12 cellular contexts compared by ENCODE assay signal in the genomic region with DNA sequence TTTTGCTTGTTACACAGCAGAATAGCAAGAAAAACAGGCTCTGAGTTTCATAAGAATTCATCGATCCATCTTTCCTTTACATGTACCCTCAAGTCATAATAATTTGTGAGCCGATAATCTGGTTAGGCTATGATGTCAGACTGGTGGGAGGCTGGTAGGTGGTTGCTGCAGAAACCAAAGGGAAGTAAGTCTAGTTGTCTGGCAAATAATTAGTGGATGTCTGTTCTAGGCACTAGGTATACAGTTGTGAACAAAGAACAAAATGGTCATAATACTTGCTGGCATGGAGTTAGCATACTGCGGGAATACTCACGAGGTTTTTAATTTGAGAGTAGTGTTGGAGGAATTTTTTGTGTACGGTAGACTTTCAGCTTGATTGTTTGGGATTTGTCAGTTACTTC. TPM values are rescaled to one million over a fixed set of nuclear protein-coding genes. Genes with fewer than 3 reads are reported as not detected.
DNase-seq lines count a peak whose midpoint lies in the region; ATAC-seq, FAIRE-seq and TF ChIP-seq lines count a peak whose summit lies in the region.
"Had no signal": no experiment of that assay in that cellular context is flagged by ENCODE, and none has a peak within 500 bp of the region (broad histone marks: within the 10 kb centered on the region; RNA-seq: fewer than 3 reads in every experiment).

No MANE protein-coding gene starts in this region.

- no peak for ATAC-seq in activated CD8-positive, alpha-beta T cell treated with anti-CD3 and anti-CD28 coated beads, Interleukin-2, amount 10 ng/mL, durations not matched to agents 7 days and 5 days
- ATAC-seq in HG03097 (IDR thresholded peaks at IDR 0.05; ENCODE audit: low FRiP score, unreplicated experiment) = no peak
- ATAC-seq: heart right ventricle had no signal

- peak overlapping the region; percentile 2 for H3K4me3 Mint-ChIP-seq in activated CD8-positive, alpha-beta T cell treated with anti-CD3 and anti-CD28 coated beads, Interleukin-2, amount 10 ng/mL, durations not matched to agents 7 days and 5 days
- H3K4me3 Mint-ChIP-seq in glutamatergic neuron (ENCODE audit: unreplicated experiment) = peak overlapping the region; percentile 12

- POLR2A ChIA-PET in activated CD8-positive, alpha-beta T cell treated with anti-CD3 and anti-CD28 coated beads, Interleukin-2, amount 10 ng/mL, durations not matched to agents 7 days and 5 days (lab: Charles Lee) = interaction anchor here (0.6 to 0.7 kb wide), 2 partner anchors 66 to 147 kb away, joined by 3 read pairs; a partner anchor contains a TSS

- H3K27me3 Mint-ChIP-seq in activated CD8-positive, alpha-beta T cell treated with anti-CD3 and anti-CD28 coated beads, Interleukin-2, amount 10 ng/mL, durations not matched to agents 7 days and 5 days (ENCODE audit: low read depth) = no peaks in the 10 kb centered on the region
- peaks cover 3% of the 10 kb centered on the region for H3K27me3 Mint-ChIP-seq in glutamatergic neuron (ENCODE audit: unreplicated experiment)

- H3K36me3 Mint-ChIP-seq in activated CD8-positive, alpha-beta T cell treated with anti-CD3 and anti-CD28 coated beads, Interleukin-2, amount 10 ng/mL, durations not matched to agents 7 days and 5 days (ENCODE audit: low read depth) = peaks cover 57% of the 10 kb centered on the region
- no peaks in the 10 kb centered on the region for H3K36me3 Mint-ChIP-seq in glutamatergic neuron (ENCODE audit: unreplicated experiment)

- CTCF ChIA-PET in activated CD8-positive, alpha-beta T cell treated with anti-CD3 and anti-CD28 coated beads, Interleukin-2, amount 10 ng/mL, durations not matched to agents 7 days and 5 days (lab: Charles Lee) = interaction anchor here (1.1 to 1.4 kb wide), 3 partner anchors 16 to 90 kb away, joined by 3 to 6 read pairs (median 3); no protein-coding TSS in a partner anchor

- peaks cover 95% of the 10 kb centered on the region for H3K4me1 Mint-ChIP-seq in activated CD8-positive, alpha-beta T cell treated with anti-CD3 and anti-CD28 coated beads, Interleukin-2, amount 10 ng/mL, durations not matched to agents 7 days and 5 days (ENCODE audit: low read depth)
- peaks cover 67% of the 10 kb centered on the region for H3K4me1 Mint-ChIP-seq in glutamatergic neuron (ENCODE audit: low read depth, unreplicated experiment)

- DNase-seq in Ammon's horn (ENCODE audit: low spot score) (peak; percentile 54), GM19239 (ENCODE audit: insufficient read length, low spot score) (no peak), glutamatergic neuron (no peak), DMS53 treated with DMSO at 0.1 percent for 48 hours (lab: John Stamatoyannopoulos, UW; ENCODE audit: unreplicated experiment) (no peak), OCI-M2 (lab: John Stamatoyannopoulos, UW; ENCODE audit: unreplicated experiment) (no peak), ureter (ENCODE audit: low spot score) (no peak)
- DNase-seq in activated CD8-positive, alpha-beta T cell treated with anti-CD3 and anti-CD28 coated beads, Interleukin-2, amount 10 ng/mL, durations not matched to agents 7 days and 5 days = no peak
- DNase-seq: heart right ventricle, NCI-H1436 had no signal

- no peaks in the 10 kb centered on the region for H3K9me3 Mint-ChIP-seq in activated CD8-positive, alpha-beta T cell treated with anti-CD3 and anti-CD28 coated beads, Interleukin-2, amount 10 ng/mL, durations not matched to agents 7 days and 5 days (ENCODE audit: insufficient read depth)
- no peaks in the 10 kb centered on the region for H3K9me3 Mint-ChIP-seq in glutamatergic neuron (ENCODE audit: unreplicated experiment)

- no peak for TF ChIP-seq CTCF in glutamatergic neuron (IDR thresholded peaks at IDR 0.05; ENCODE audit: partially characterized antibody, unreplicated experiment)

- H3K27ac Mint-ChIP-seq in activated CD8-positive, alpha-beta T cell treated with anti-CD3 and anti-CD28 coated beads, Interleukin-2, amount 10 ng/mL, durations not matched to agents 7 days and 5 days = peak overlapping the region; percentile 7
- peak overlapping the region; percentile 19 for H3K27ac Mint-ChIP-seq in glutamatergic neuron (ENCODE audit: unreplicated experiment)

- peak; percentile 94 for FAIRE-seq in GM19239 (lab: Jason Lieb, UNC)
- FAIRE-seq: RCC 7860 had no signal

RNA-seq across cellular contexts. Expression of a gene that starts 8.8 kb away (rescaled TPM):
- total RNA-seq in activated CD8-positive, alpha-beta T cell treated with anti-CD3 and anti-CD28 coated beads, Interleukin-2, amount 10 ng/mL, durations not matched to agents 7 days and 5 days = 10 to 100 TPM; 40.0 to 43.1 TPM
- total RNA-seq in glutamatergic neuron (ENCODE audit: unreplicated experiment) (106 TPM), ureter (41.6 TPM)

RNA-seq across cellular contexts. Expression of a gene that starts 45.5 kb away (rescaled TPM):
- total RNA-seq in activated CD8-positive, alpha-beta T cell treated with anti-CD3 and anti-CD28 coated beads, Interleukin-2, amount 10 ng/mL, durations not matched to agents 7 days and 5 days = not detected
- 7.8 TPM for total RNA-seq in glutamatergic neuron (ENCODE audit: unreplicated experiment)
- total RNA-seq in ureter = not detected
- total RNA-seq: heart right ventricle, thoracic aorta had no signal
